Comparison of ENCODE assay signal across 1 cellular context in genomic region chr2:100730290-100730868, GRCh38.
TF ChIP-seq lines count a peak whose summit lies in the region.

No MANE protein-coding gene starts in this region.

TF ChIP-seq in WTC11, 78 proteins besides CTCF, POLR2A, EP300 and RAD21 (continued from another document):
- TF ChIP-seq, protein P1, sequence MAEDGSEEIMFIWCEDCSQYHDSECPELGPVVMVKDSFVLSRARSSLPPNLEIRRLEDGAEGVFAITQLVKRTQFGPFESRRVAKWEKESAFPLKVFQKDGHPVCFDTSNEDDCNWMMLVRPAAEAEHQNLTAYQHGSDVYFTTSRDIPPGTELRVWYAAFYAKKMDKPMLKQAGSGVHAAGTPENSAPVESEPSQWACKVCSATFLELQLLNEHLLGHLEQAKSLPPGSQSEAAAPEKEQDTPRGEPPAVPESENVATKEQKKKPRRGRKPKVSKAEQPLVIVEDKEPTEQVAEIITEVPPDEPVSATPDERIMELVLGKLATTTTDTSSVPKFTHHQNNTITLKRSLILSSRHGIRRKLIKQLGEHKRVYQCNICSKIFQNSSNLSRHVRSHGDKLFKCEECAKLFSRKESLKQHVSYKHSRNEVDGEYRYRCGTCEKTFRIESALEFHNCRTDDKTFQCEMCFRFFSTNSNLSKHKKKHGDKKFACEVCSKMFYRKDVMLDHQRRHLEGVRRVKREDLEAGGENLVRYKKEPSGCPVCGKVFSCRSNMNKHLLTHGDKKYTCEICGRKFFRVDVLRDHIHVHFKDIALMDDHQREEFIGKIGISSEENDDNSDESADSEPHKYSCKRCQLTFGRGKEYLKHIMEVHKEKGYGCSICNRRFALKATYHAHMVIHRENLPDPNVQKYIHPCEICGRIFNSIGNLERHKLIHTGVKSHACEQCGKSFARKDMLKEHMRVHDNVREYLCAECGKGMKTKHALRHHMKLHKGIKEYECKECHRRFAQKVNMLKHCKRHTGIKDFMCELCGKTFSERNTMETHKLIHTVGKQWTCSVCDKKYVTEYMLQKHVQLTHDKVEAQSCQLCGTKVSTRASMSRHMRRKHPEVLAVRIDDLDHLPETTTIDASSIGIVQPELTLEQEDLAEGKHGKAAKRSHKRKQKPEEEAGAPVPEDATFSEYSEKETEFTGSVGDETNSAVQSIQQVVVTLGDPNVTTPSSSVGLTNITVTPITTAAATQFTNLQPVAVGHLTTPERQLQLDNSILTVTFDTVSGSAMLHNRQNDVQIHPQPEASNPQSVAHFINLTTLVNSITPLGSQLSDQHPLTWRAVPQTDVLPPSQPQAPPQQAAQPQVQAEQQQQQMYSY (CRISPR knock-in tag; IDR thresholded peaks at IDR 0.05), result no peak
- TF ChIP-seq GABPB1 (CRISPR knock-in tag; IDR thresholded peaks at IDR 0.05), result peak; percentile 41; the same call in 1 of the 2 replicates
- no peak for TF ChIP-seq ZNF263 (CRISPR knock-in tag; IDR thresholded peaks at IDR 0.05; ENCODE audit: low read depth)
- TF ChIP-seq ZSCAN18 (CRISPR knock-in tag; IDR thresholded peaks at IDR 0.05), result peak; percentile 62; the same call in 1 of the 2 replicates
- TF ChIP-seq ZNF416 (CRISPR knock-in tag; IDR thresholded peaks at IDR 0.05), result no peak
TF ChIP-seq in WTC11: peak in this region for 4.
